Comparison of ENCODE assay signal across 8 cellular contexts in genomic region chr16:14202697-14203096, GRCh38.
A peak's percentile ranks its signal among the peaks of the same experiment; 100 is the strongest.
DNase-seq lines count a peak whose midpoint lies in the region; ATAC-seq, FAIRE-seq and TF ChIP-seq lines count a peak whose summit lies in the region.

No MANE protein-coding gene starts in this region.

- ATAC-seq in HG03432 (IDR thresholded peaks at IDR 0.05; ENCODE audit: unreplicated experiment) (no peak), GM21619 (IDR thresholded peaks at IDR 0.05; ENCODE audit: unreplicated experiment) (no peak), HG02885 (IDR thresholded peaks at IDR 0.05; ENCODE audit: poor library complexity, unreplicated experiment) (no peak)

- H4K91ac ChIP-seq in mesenchymal stem cell (ENCODE audit: low read length): no peak overlapping the region

- H2BK15ac ChIP-seq in mesenchymal stem cell (ENCODE audit: low read depth, poor library complexity, severe bottlenecking): no peak overlapping the region

- peaks cover 20% of the 10 kb centered on the region for H3K79me1 ChIP-seq in mesenchymal stem cell (replicated peaks; ENCODE audit: low read length, poor library complexity, severe bottlenecking)

- DNase-seq in D721Med (ENCODE audit: insufficient read length, low spot score): no peak
- peak; percentile 93 for DNase-seq in NCI-H146 (lab: John Stamatoyannopoulos, UW)
- DNase-seq in bronchial epithelial cell (ENCODE audit: low read depth): peak; percentile 44
- DNase-seq in mesenchymal stem cell: peak; percentile 23
- DNase-seq in NCI-H2107 (lab: John Stamatoyannopoulos, UW): no peak

- no peak overlapping the region for H2AFZ ChIP-seq in mesenchymal stem cell (ENCODE audit: low read depth, low read length)

- no peaks in the 10 kb centered on the region for H3K9me3 ChIP-seq in mesenchymal stem cell (ENCODE audit: control insufficient read depth, low read length)

- H3K27me3 ChIP-seq in bronchial epithelial cell (ENCODE audit: control insufficient read depth, insufficient read depth, low read length) (no peaks in the 10 kb centered on the region), mesenchymal stem cell (ENCODE audit: control insufficient read depth in 1 of 2, insufficient read depth in 1 of 2, low read length in 2 of 2) (no peaks in the 10 kb centered on the region)

- no peak overlapping the region for H3K4me3 ChIP-seq in bronchial epithelial cell (ENCODE audit: low read depth, low read length)
- peak overlapping the region in 1 of 2 experiments; percentile 58 for H3K4me3 ChIP-seq in mesenchymal stem cell (ENCODE audit: insufficient read depth in 1 of 2, low read depth in 1 of 2, low read length in 2 of 2)

- peaks cover 2% of the 10 kb centered on the region for H3K36me3 ChIP-seq in bronchial epithelial cell (ENCODE audit: control insufficient read depth, insufficient read depth, low read length)
- H3K36me3 ChIP-seq in mesenchymal stem cell (ENCODE audit: control insufficient read depth in 1 of 2, insufficient read depth in 2 of 2, low read depth in 1 of 2, low read length in 2 of 2): no peaks in the 10 kb centered on the region

- no peak overlapping the region for H3K14ac ChIP-seq in mesenchymal stem cell (ENCODE audit: low read length in 2 of 2)

- H3K18ac ChIP-seq in mesenchymal stem cell (ENCODE audit: low read depth in 1 of 2, low read length in 2 of 2): no peak overlapping the region

- no peak overlapping the region for H4K8ac ChIP-seq in mesenchymal stem cell (ENCODE audit: low read length)

- H3K23ac ChIP-seq in mesenchymal stem cell (ENCODE audit: low read length in 2 of 2): no peak overlapping the region

- H3K4me1 ChIP-seq in mesenchymal stem cell (ENCODE audit: control insufficient read depth, insufficient read depth, low read depth, low read length): no peaks in the 10 kb centered on the region

- FAIRE-seq in D721Med (lab: Jason Lieb, UNC) (no peak), bronchial epithelial cell (lab: Jason Lieb, UNC) (no peak)

- H2BK120ac ChIP-seq in mesenchymal stem cell (ENCODE audit: low read depth, low read length): no peak overlapping the region

- H2BK5ac ChIP-seq in mesenchymal stem cell (ENCODE audit: low read depth, low read length, poor library complexity, severe bottlenecking): no peak overlapping the region

- no peak overlapping the region for H2BK12ac ChIP-seq in mesenchymal stem cell (ENCODE audit: low read length in 2 of 2)

- no peak overlapping the region for H3K27ac ChIP-seq in mesenchymal stem cell (ENCODE audit: low read length, poor library complexity, severe bottlenecking)

- peak overlapping the region; percentile 76 for H3K9ac ChIP-seq in mesenchymal stem cell (ENCODE audit: low read length)

- no peak overlapping the region for H2AK5ac ChIP-seq in mesenchymal stem cell (ENCODE audit: low read length, severe bottlenecking)

- H3K4me2 ChIP-seq in mesenchymal stem cell (ENCODE audit: low read length, poor library complexity, severe bottlenecking): no peak overlapping the region

- H3K4ac ChIP-seq in mesenchymal stem cell (ENCODE audit: low read depth in 1 of 2, low read length in 2 of 2): no peak overlapping the region

- TF ChIP-seq CTCF in D721Med (IDR thresholded peaks at IDR 0.05; ENCODE audit: insufficient read depth, missing control alignments) (peak; percentile 20), bronchial epithelial cell (IDR thresholded peaks at IDR 0.05; ENCODE audit: insufficient read depth, low read length, severe bottlenecking) (peak; percentile 34)

Comparison
In these comparisons a context has a peak if more than half of its experiments do, and no peak if none do; other contexts are left out.
1. DNase-seq: peak in NCI-H146 (single experiment), bronchial epithelial cell (single experiment) and mesenchymal stem cell (single experiment); none in D721Med (single experiment) and NCI-H2107 (single experiment).